ENCODE assay signal across 2 cellular contexts in genomic region chr6:146526192-146526591, GRCh38.
TF ChIP-seq lines count a peak whose summit lies in the region.

No MANE protein-coding gene starts in this region.

TF ChIP-seq in H1, 55 proteins besides CTCF, POLR2A, EP300 and RAD21 (continued from another document):
- TF ChIP-seq NANOG (IDR thresholded peaks at IDR 0.05; ENCODE audit: insufficient read depth, low read depth, low read length, poor library complexity, severe bottlenecking): no peak
TF ChIP-seq in H1: peak in this region for 0.

TF ChIP-seq in neural cell, 6 proteins besides CTCF, POLR2A, EP300 and RAD21 (continued from another document):
- TF ChIP-seq REST (IDR thresholded peaks at IDR 0.05; ENCODE audit: borderline replicate concordance): no peak
